In the genomic region with DNA sequence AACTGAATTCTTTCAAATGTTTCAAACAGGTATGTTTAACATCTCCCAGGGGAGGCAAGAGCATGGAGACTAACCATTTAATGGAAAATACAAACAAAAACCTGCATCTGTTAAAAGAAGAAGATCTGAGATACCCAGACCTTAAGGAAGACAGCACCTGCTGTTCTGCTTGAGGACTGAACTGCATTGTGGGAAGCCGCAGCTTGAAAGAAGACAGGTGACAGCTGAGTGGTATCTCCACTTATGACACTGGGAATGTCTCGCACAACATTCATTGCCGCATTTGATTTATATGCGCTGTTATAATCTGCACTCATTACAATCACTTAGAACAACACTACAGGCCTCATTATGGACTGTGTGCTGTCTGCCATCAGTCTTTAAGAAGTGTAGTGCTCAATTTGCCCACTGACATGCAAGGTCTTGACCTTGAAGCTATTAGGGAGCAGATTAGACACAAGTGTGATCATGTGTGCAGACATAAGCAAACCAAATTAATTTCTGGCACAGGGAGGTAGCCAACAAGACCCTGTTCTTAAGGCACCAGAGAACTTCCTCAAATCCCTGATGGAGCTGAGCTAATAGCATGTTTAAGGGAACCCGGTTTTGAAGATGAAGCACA, we compare ENCODE assay signal across 20 cellular contexts.
DNase-seq lines count a peak whose midpoint lies in the region; ATAC-seq and TF ChIP-seq lines count a peak whose summit lies in the region.
"Had no signal": no experiment of that assay in that cellular context is flagged by ENCODE, and none has a peak within 500 bp of the region (broad histone marks: within the 10 kb centered on the region; RNA-seq: fewer than 3 reads in every experiment).

No MANE protein-coding gene starts in this region.

- 89 to 91% methylated on average over 5 of the region's 5 CpGs for WGBS in heart right ventricle, 2 donors

- H3K9me3 Mint-ChIP-seq in stimulated activated effector memory CD8-positive, alpha-beta T cell treated with anti-CD3 and anti-CD28 coated beads, Interleukin-12 subunit alpha, Interleukin-12 subunit beta, amount 100 ng/mL, for 72 hours: peaks cover 2% of the 10 kb centered on the region
- H3K9me3 Mint-ChIP-seq: nephron progenitor cell; stimulated activated naive CD8-positive, alpha-beta T cell treated with anti-CD3 and anti-CD28 coated beads, Interleukin-15, Interleukin-2, amounts not matched to agents 100 ng/mL and 50 ng/mL, for 24 hours had no signal

- no peaks in the 10 kb centered on the region for H3K9me3 ChIP-seq in heart right ventricle
- H3K9me3 ChIP-seq: Peyer's patch had no signal

- intact Hi-C loops in heart right ventricle (cut with DNase I): no loop called here

- no peaks in the 10 kb centered on the region for H3K27me3 ChIP-seq in heart right ventricle
- H3K27me3 ChIP-seq: Peyer's patch had no signal

- peak; percentile 8 for ATAC-seq in stimulated activated effector memory CD8-positive, alpha-beta T cell treated with anti-CD3 and anti-CD28 coated beads, Interleukin-12 subunit alpha, Interleukin-12 subunit beta, amount 100 ng/mL, for 72 hours
- ATAC-seq in heart right ventricle: no peak
- ATAC-seq: HCT116 had no signal

- H3K36me3 ChIP-seq in heart right ventricle: no peaks in the 10 kb centered on the region

- H3K4me3 ChIP-seq in heart right ventricle: no peak overlapping the region
- H3K4me3 ChIP-seq: Peyer's patch had no signal

- H3K27ac ChIP-seq in heart right ventricle: no peak overlapping the region
- H3K27ac ChIP-seq: 22Rv1, Peyer's patch had no signal

- no peak overlapping the region for H3K4me3 Mint-ChIP-seq in stimulated activated effector memory CD8-positive, alpha-beta T cell treated with anti-CD3 and anti-CD28 coated beads, Interleukin-12 subunit alpha, Interleukin-12 subunit beta, amount 100 ng/mL, for 72 hours
- H3K4me3 Mint-ChIP-seq: CD14-positive monocyte; nephron progenitor cell; stimulated activated naive CD8-positive, alpha-beta T cell treated with anti-CD3 and anti-CD28 coated beads, Interleukin-15, Interleukin-2, amounts not matched to agents 100 ng/mL and 50 ng/mL, for 24 hours had no signal

- H3K27ac Mint-ChIP-seq in stimulated activated effector memory CD8-positive, alpha-beta T cell treated with anti-CD3 and anti-CD28 coated beads, Interleukin-12 subunit alpha, Interleukin-12 subunit beta, amount 100 ng/mL, for 72 hours: no peak overlapping the region
- H3K27ac Mint-ChIP-seq: CD14-positive monocyte; nephron progenitor cell; stimulated activated naive CD8-positive, alpha-beta T cell treated with anti-CD3 and anti-CD28 coated beads, Interleukin-15, Interleukin-2, amounts not matched to agents 100 ng/mL and 50 ng/mL, for 24 hours had no signal

- H3K4me1 ChIP-seq in heart right ventricle: no peaks in the 10 kb centered on the region
- H3K4me1 ChIP-seq: Peyer's patch had no signal

- no peaks in the 10 kb centered on the region for H3K4me1 Mint-ChIP-seq in stimulated activated effector memory CD8-positive, alpha-beta T cell treated with anti-CD3 and anti-CD28 coated beads, Interleukin-12 subunit alpha, Interleukin-12 subunit beta, amount 100 ng/mL, for 72 hours
- H3K4me1 Mint-ChIP-seq: CD14-positive monocyte had no signal

- no peak for TF ChIP-seq CTCF in heart right ventricle (IDR thresholded peaks at IDR 0.05)

- DNase-seq in DMS 273 (lab: John Stamatoyannopoulos, UW; ENCODE audit: unreplicated experiment) (peak; percentile 27), DMS 273 treated with DMSO at 0.1 percent for 48 hours (lab: John Stamatoyannopoulos, UW) (no peak), NCI-H2107 treated with DMSO at 0.1 percent for 48 hours (lab: John Stamatoyannopoulos, UW; ENCODE audit: unreplicated experiment) (peak; percentile 84), NCI-H82 treated with DMSO at 0.1 percent for 48 hours (lab: John Stamatoyannopoulos, UW; ENCODE audit: unreplicated experiment) (peak; percentile 89), heart right ventricle (no peak), NCI-H1048 (lab: John Stamatoyannopoulos, UW) (no peak)
- no peak for DNase-seq in stimulated activated effector memory CD8-positive, alpha-beta T cell treated with anti-CD3 and anti-CD28 coated beads, Interleukin-12 subunit alpha, Interleukin-12 subunit beta, amount 100 ng/mL, for 72 hours (ENCODE audit: low spot score in 2 of 2)
- DNase-seq in stimulated activated naive CD4-positive, alpha-beta T cell treated with Interleukin-2 at 50 U/mL for 16 hours (lab: John Stamatoyannopoulos, UW): no peak
- DNase-seq: activated CD4-positive, alpha-beta T cell treated with anti-CD3 and anti-CD28 coated beads, Interleukin-2, amount 50 U/mL, for 1 hour; activated naive CD4-positive, alpha-beta T cell; anterior cingulate cortex; cerebellar nuclear complex; hypothalamus; Kasumi-1; Peyer's patch had no signal

- H3K36me3 Mint-ChIP-seq in stimulated activated effector memory CD8-positive, alpha-beta T cell treated with anti-CD3 and anti-CD28 coated beads, Interleukin-12 subunit alpha, Interleukin-12 subunit beta, amount 100 ng/mL, for 72 hours: no peaks in the 10 kb centered on the region
- H3K36me3 Mint-ChIP-seq: CD14-positive monocyte had no signal

Comparison
In these comparisons a context has a peak if more than half of its experiments do, and no peak if none do; other contexts are left out.
1. DNase-seq: peak in DMS 273 (single experiment), NCI-H2107 treated with DMSO at 0.1 percent for 48 hours (single experiment) and NCI-H82 treated with DMSO at 0.1 percent for 48 hours (single experiment); none in DMS 273 treated with DMSO at 0.1 percent for 48 hours (single experiment), stimulated activated effector memory CD8-positive, alpha-beta T cell treated with anti-CD3 and anti-CD28 coated beads, Interleukin-12 subunit alpha, Interleukin-12 subunit beta, amount 100 ng/mL, for 72 hours (0 of 2), heart right ventricle (0 of 2), stimulated activated naive CD4-positive, alpha-beta T cell treated with Interleukin-2 at 50 U/mL for 16 hours (single experiment) and NCI-H1048 (single experiment).